Comparison of ENCODE assay signal across 8 cellular contexts in genomic region chr22:38700789-38701628, GRCh38. TPM values are rescaled to one million over a fixed set of nuclear protein-coding genes. Genes with fewer than 3 reads are reported as not detected.
DNase-seq lines count a peak whose midpoint lies in the region; ATAC-seq and TF ChIP-seq lines count a peak whose summit lies in the region.

JOSD1 (minus strand) TSS chr22:38700943; CDS start chr22:38699987, 956 bp downstream.

- H3K27ac Mint-ChIP-seq in stimulated activated naive CD8-positive, alpha-beta T cell treated with anti-CD3 and anti-CD28 coated beads, Interleukin-15, amount 100 ng/mL, for 72 hours, result peak within 1 kb of the TSS; percentile 97

- ATAC-seq in DND-41 (ENCODE audit: insufficient read depth, low read depth), result peak; percentile 6; the same call in 2 of the 3 replicates
- ATAC-seq in stimulated activated naive CD8-positive, alpha-beta T cell treated with anti-CD3 and anti-CD28 coated beads, Interleukin-15, amount 100 ng/mL, for 72 hours, result peak; percentile 65

- no peaks in the 10 kb centered on the region for H3K9me3 ChIP-seq in DND-41 (ENCODE audit: insufficient read depth, low read length, severe bottlenecking)
- H3K9me3 ChIP-seq in MM.1S (replicated peaks; ENCODE audit: insufficient read depth, low read length), result no peaks in the 10 kb centered on the region
- peaks cover 6% of the 10 kb centered on the region; the same call in 1 of the 2 replicates for H3K9me3 ChIP-seq in SJSA1 (replicated peaks)
- H3K9me3 ChIP-seq in neural cell (ENCODE audit: low read length), result no peaks in the 10 kb centered on the region

- no peak for TF ChIP-seq RAD21 in neural cell (conservative IDR thresholded peaks at IDR 0.05)

- H3K4me2 ChIP-seq in DND-41 (ENCODE audit: insufficient read depth, low read length), result peak within 1 kb of the TSS; percentile 90
- peak within 1 kb of the TSS; percentile 94 for H3K4me2 ChIP-seq in MM.1S (ENCODE audit: low read depth, low read length)
- H3K4me2 ChIP-seq in neural cell (ENCODE audit: low read length), result peak within 1 kb of the TSS; percentile 98

- H3K27ac ChIP-seq in DND-41 (ENCODE audit: low read length) (peak within 1 kb of the TSS; percentile 84), MM.1S (ENCODE audit: low read length) (peak within 1 kb of the TSS; percentile 96), SJSA1 (peak within 1 kb of the TSS; percentile 93), neural cell (ENCODE audit: low read length) (peak within 1 kb of the TSS; percentile 89)

- TF ChIP-seq CTCF in DND-41 (IDR thresholded peaks at IDR 0.05; ENCODE audit: borderline replicate concordance, extremely low read depth, low read length, poor library complexity, severe bottlenecking) (peak; percentile 15), MM.1S (IDR thresholded peaks at IDR 0.05; ENCODE audit: low read length) (no peak), fibroblast of villous mesenchyme (IDR thresholded peaks at IDR 0.05; ENCODE audit: insufficient read depth, low read depth, low read length) (no peak), neural cell (IDR thresholded peaks at IDR 0.05; ENCODE audit: poor library complexity, severe bottlenecking) (peak; percentile 43)

- H2AFZ ChIP-seq in DND-41 (ENCODE audit: low read depth, low read length) (peak within 1 kb of the TSS; percentile 87), MM.1S (ENCODE audit: low read length) (peak within 1 kb of the TSS; percentile 44), neural cell (ENCODE audit: low read depth, low read length) (peak within 1 kb of the TSS; percentile 53)

- H3K9me2 ChIP-seq in MM.1S (replicated peaks; ENCODE audit: insufficient read depth, low read length) (no peaks in the 10 kb centered on the region), neural cell (ENCODE audit: insufficient read depth, low read length) (no peaks in the 10 kb centered on the region)

- H4K20me1 ChIP-seq in DND-41 (ENCODE audit: insufficient read depth, low read length) (peaks cover 10% of the 10 kb centered on the region; the same call in 1 of the 2 replicates), MM.1S (ENCODE audit: insufficient read depth, low read length) (no peaks in the 10 kb centered on the region), neural cell (ENCODE audit: insufficient read depth) (no peaks in the 10 kb centered on the region)

- peak; percentile 93 for DNase-seq in DND-41
- DNase-seq in GOT3 (lab: John Stamatoyannopoulos, UW), result peak; percentile 77
- DNase-seq in MM.1S, result peak; percentile 97
- DNase-seq in SJSA1 (ENCODE audit: low read depth in 1 of 2, low spot score in 2 of 2), result peak; percentile 93 to 94
- DNase-seq in activated gamma-delta T cell treated with anti-CD3 and anti-CD28 coated beads, Interleukin-2, amount 50 U/mL, for 16 hours (ENCODE audit: low read depth), result peak; percentile 95
- DNase-seq in fibroblast of villous mesenchyme (ENCODE audit: low read depth), result peak; percentile 96
- DNase-seq in stimulated activated naive CD8-positive, alpha-beta T cell treated with anti-CD3 and anti-CD28 coated beads, Interleukin-15, amount 100 ng/mL, for 72 hours, result peak; percentile 99

- H3K36me3 ChIP-seq in DND-41 (ENCODE audit: insufficient read depth, low read length), result peaks cover 10% of the 10 kb centered on the region
- H3K36me3 ChIP-seq in MM.1S (replicated peaks; ENCODE audit: insufficient read depth, low read length), result no peaks in the 10 kb centered on the region
- peaks cover 34% of the 10 kb centered on the region for H3K36me3 ChIP-seq in SJSA1
- no peaks in the 10 kb centered on the region for H3K36me3 ChIP-seq in neural cell (ENCODE audit: insufficient read depth, low read length)

- H3K9ac ChIP-seq in DND-41 (ENCODE audit: low read depth, low read length) (peak within 1 kb of the TSS; percentile 90), MM.1S (ENCODE audit: low read length) (peak within 1 kb of the TSS; percentile 98), neural cell (ENCODE audit: low read length) (peak within 1 kb of the TSS; percentile 94)

- H3K27me3 ChIP-seq in DND-41 (ENCODE audit: insufficient read depth, low read length, poor library complexity) (no peaks in the 10 kb centered on the region), MM.1S (replicated peaks; ENCODE audit: insufficient read depth, low read length) (no peaks in the 10 kb centered on the region), SJSA1 (replicated peaks) (no peaks in the 10 kb centered on the region), neural cell (ENCODE audit: insufficient read depth, low read depth, low read length) (no peaks in the 10 kb centered on the region)

- H3K27me3 Mint-ChIP-seq in stimulated activated naive CD8-positive, alpha-beta T cell treated with anti-CD3 and anti-CD28 coated beads, Interleukin-15, amount 100 ng/mL, for 72 hours, result no peaks in the 10 kb centered on the region

- peaks cover 47% of the 10 kb centered on the region for H3K4me1 Mint-ChIP-seq in stimulated activated naive CD8-positive, alpha-beta T cell treated with anti-CD3 and anti-CD28 coated beads, Interleukin-15, amount 100 ng/mL, for 72 hours

- peak within 1 kb of the TSS; percentile 80 for H3K4me3 ChIP-seq in DND-41 (ENCODE audit: low read depth in 1 of 2, low read length in 2 of 2)
- H3K4me3 ChIP-seq in MM.1S (ENCODE audit: low read length), result peak within 1 kb of the TSS; percentile 93
- H3K4me3 ChIP-seq in SJSA1, result peak within 1 kb of the TSS; percentile 97
- peak within 1 kb of the TSS; percentile 80 for H3K4me3 ChIP-seq in fibroblast of villous mesenchyme (ENCODE audit: low read depth, low read length)
- H3K4me3 ChIP-seq in neural cell (ENCODE audit: low read length), result peak within 1 kb of the TSS; percentile 94

- H3K4me1 ChIP-seq in DND-41 (ENCODE audit: insufficient read depth, low read length) (peaks cover 59% of the 10 kb centered on the region), MM.1S (ENCODE audit: low read length) (peaks cover 24% of the 10 kb centered on the region), SJSA1 (replicated peaks) (peaks cover 54% of the 10 kb centered on the region)

- H3K4me3 Mint-ChIP-seq in stimulated activated naive CD8-positive, alpha-beta T cell treated with anti-CD3 and anti-CD28 coated beads, Interleukin-15, amount 100 ng/mL, for 72 hours, result peak within 1 kb of the TSS; percentile 91 to 98

- peaks cover 20% of the 10 kb centered on the region for H3F3A ChIP-seq in MM.1S (ENCODE audit: insufficient read depth, low read length)
- H3F3A ChIP-seq in neural cell (ENCODE audit: insufficient read depth, low read length, poor library complexity, severe bottlenecking), result no peaks in the 10 kb centered on the region

- H3K79me2 ChIP-seq in DND-41 (ENCODE audit: insufficient read depth, low read length) (peaks cover 57% of the 10 kb centered on the region), MM.1S (ENCODE audit: low read length) (peaks cover 48% of the 10 kb centered on the region), neural cell (replicated peaks; ENCODE audit: insufficient read depth, low read length) (peaks cover 44% of the 10 kb centered on the region)

- H3K9me3 Mint-ChIP-seq in stimulated activated naive CD8-positive, alpha-beta T cell treated with anti-CD3 and anti-CD28 coated beads, Interleukin-15, amount 100 ng/mL, for 72 hours, result no peaks in the 10 kb centered on the region

- peak; percentile 86 for TF ChIP-seq EP300 in neural cell (conservative IDR thresholded peaks at IDR 0.05; ENCODE audit: poor library complexity, severe bottlenecking)

TF ChIP-seq in neural cell, 6 proteins besides CTCF, POLR2A, EP300 and RAD21:
- TF ChIP-seq MXI1 (conservative IDR thresholded peaks at IDR 0.05; ENCODE audit: poor library complexity, severe bottlenecking) (peak; percentile 73), REST (IDR thresholded peaks at IDR 0.05; ENCODE audit: borderline replicate concordance) (peak; percentile 70), EZH2 (IDR thresholded peaks at IDR 0.05; ENCODE audit: borderline replicate concordance, insufficient read depth, low read length, poor library complexity, severe bottlenecking) (no peak), SMC3 (conservative IDR thresholded peaks at IDR 0.05; ENCODE audit: poor library complexity) (peak; percentile 21), POLR2AphosphoS5 (IDR thresholded peaks at IDR 0.05) (peak; percentile 98), TAF1 (IDR thresholded peaks at IDR 0.05; ENCODE audit: low read depth) (peak; percentile 73)

RNA-seq across cellular contexts. Expression of gene JOSD1, which starts in this region (rescaled TPM):
- 53.5 and 67.0 TPM in 2 replicates for total RNA-seq in SJSA1 (2014; rRNA removed; shearing (Covaris generic))
- 53.5 and 62.2 TPM in 2 replicates for total RNA-seq in fibroblast of villous mesenchyme
- 63.5 and 71.3 TPM in 2 replicates for polyA plus RNA-seq in neural cell
- 65.4 and 77.4 TPM in 2 replicates for polyA minus RNA-seq in neural cell

Comparison
In these comparisons a context has a peak if more than half of its experiments do, and no peak if none do; other contexts are left out.
1. Peak in every context shown above with its lines: DNase-seq, ATAC-seq, H3K4me3 ChIP-seq and H3K27ac ChIP-seq.
2. CTCF ChIP-seq: peak in DND-41 (single experiment) and neural cell (single experiment); none in MM.1S (single experiment) and fibroblast of villous mesenchyme (single experiment).